In genomic region chr1:99849413-99849743, GRCh38 we compare ENCODE assay signal across 8 cellular contexts. TPM values are rescaled to one million over a fixed set of nuclear protein-coding genes. Genes with fewer than 3 reads are reported as not detected.
DNase-seq lines count a peak whose midpoint lies in the region; ATAC-seq lines count a peak whose summit lies in the region.

No MANE protein-coding gene starts in this region.

- H3K4me1 ChIP-seq in right cardiac atrium (ENCODE audit: control insufficient read depth, insufficient read depth, low read length) = peaks cover 1% of the 10 kb centered on the region
- peaks cover 10 to 34% (median 24%) of the 10 kb centered on the region in 3 donors for H3K4me1 ChIP-seq in skeletal muscle tissue (ENCODE audit: control insufficient read depth in 3 of 3, insufficient read depth in 3 of 3, low read length in 3 of 3)

- peaks cover 11% of the 10 kb centered on the region for H3K36me3 Mint-ChIP-seq in activated naive CD4-positive, alpha-beta T cell treated with anti-CD3 and anti-CD28 coated beads for 36 hours (ENCODE audit: low read depth)

- DNase-seq in activated CD8-positive, alpha-beta memory T cell treated with anti-CD3 and anti-CD28 coated beads, Interleukin-2, amount 50 U/mL, for 48 hours = peak; percentile 59
- DNase-seq in activated CD8-positive, alpha-beta memory T cell treated with anti-CD3 and anti-CD28 coated beads for 24 hours = no peak
- DNase-seq in HT1080 (ENCODE audit: low read depth) (peak; percentile 1), right cardiac atrium (no peak), epidermal melanocyte (ENCODE audit: insufficient read length, low spot score) (no peak), NCI-H1048 (lab: John Stamatoyannopoulos, UW) (no peak)
- peak; percentile 12 for DNase-seq in activated naive CD4-positive, alpha-beta T cell treated with anti-CD3 and anti-CD28 coated beads for 36 hours

- no peaks in the 10 kb centered on the region for H3K27me3 Mint-ChIP-seq in activated naive CD4-positive, alpha-beta T cell treated with anti-CD3 and anti-CD28 coated beads for 36 hours (ENCODE audit: low read depth)

- H3K27ac Mint-ChIP-seq in activated naive CD4-positive, alpha-beta T cell treated with anti-CD3 and anti-CD28 coated beads for 36 hours = peak overlapping the region; percentile 89

- H3K4me1 Mint-ChIP-seq in activated naive CD4-positive, alpha-beta T cell treated with anti-CD3 and anti-CD28 coated beads for 36 hours (ENCODE audit: low read depth) = peaks cover 23% of the 10 kb centered on the region

- H3K36me3 ChIP-seq in skeletal muscle tissue (ENCODE audit: control insufficient read depth in 3 of 3, insufficient read depth in 3 of 3, low read length in 3 of 3) = peaks cover 0 to 5% (median 4%) of the 10 kb centered on the region in 3 donors

- peak overlapping the region; percentile 98 for H3K4me3 Mint-ChIP-seq in activated naive CD4-positive, alpha-beta T cell treated with anti-CD3 and anti-CD28 coated beads for 36 hours

- CTCF ChIA-PET in activated naive CD4-positive, alpha-beta T cell treated with anti-CD3 and anti-CD28 coated beads for 36 hours (lab: Charles Lee) = no interaction called here

- peak overlapping the region; percentile 38 for H3K4me3 ChIP-seq in right cardiac atrium (ENCODE audit: low read length)
- peak overlapping the region; percentile 79 to 93 (median 91) for H3K4me3 ChIP-seq in skeletal muscle tissue (ENCODE audit: low read length in 3 of 3)

- ATAC-seq in right cardiac atrium = peak; percentile 24 to 31

- intact Hi-C loops in activated naive CD4-positive, alpha-beta T cell treated with anti-CD3 and anti-CD28 coated beads for 36 hours (cut with micrococcal nuclease) = loop anchor here (1.0 kb wide), 2 partner anchors 29 to 41 kb away; no protein-coding TSS in a partner anchor
- intact Hi-C loops in right cardiac atrium (cut with DNase I) = no loop called here

- H3K9me3 Mint-ChIP-seq in activated naive CD4-positive, alpha-beta T cell treated with anti-CD3 and anti-CD28 coated beads for 36 hours = no peaks in the 10 kb centered on the region

- 54% methylated on average over 6 of the region's 6 CpGs for WGBS in right cardiac atrium

- no peaks in the 10 kb centered on the region for H3K27me3 ChIP-seq in right cardiac atrium (ENCODE audit: control insufficient read depth, insufficient read depth)
- no peaks in the 10 kb centered on the region for H3K27me3 ChIP-seq in skeletal muscle tissue (ENCODE audit: control insufficient read depth in 3 of 3, insufficient read depth in 3 of 3, low read length in 3 of 3)

- peak overlapping the region; percentile 90 to 91 (median 91) for H3K9ac ChIP-seq in skeletal muscle tissue (ENCODE audit: low read depth in 1 of 3, low read length in 3 of 3)

- H3K9me3 ChIP-seq in right cardiac atrium (ENCODE audit: control insufficient read depth, low read length) (no peaks in the 10 kb centered on the region), skeletal muscle tissue (ENCODE audit: control insufficient read depth in 3 of 3, low read length in 3 of 3) (no peaks in the 10 kb centered on the region)

- H3K27ac ChIP-seq in right cardiac atrium (ENCODE audit: low read length) = peak overlapping the region; percentile 7
- H3K27ac ChIP-seq in skeletal muscle tissue (ENCODE audit: low read depth, low read length) = peak overlapping the region; percentile 90

RNA-seq across cellular contexts. Expression of gene AGL, which starts 0.8 kb away (rescaled TPM):
- total RNA-seq in HT1080 (2014; rRNA removed; shearing (Covaris generic)) = 3.8 and 5.3 TPM in 2 replicates
- 2.8 and 4.4 TPM in 2 replicates for polyA plus RNA-seq in HT1080 (2015; cell fraction: cytosol; rRNA removed)
- 14.7 and 15.0 TPM in 2 replicates for polyA plus RNA-seq in HT1080 (2015; cell fraction: nucleus; rRNA removed)
- total RNA-seq in activated naive CD4-positive, alpha-beta T cell treated with anti-CD3 and anti-CD28 coated beads for 36 hours = 10 to 100 TPM; 15.6 to 16.8 TPM
- 10 to 100 TPM; 58.8 to 66.4 (median 62.3) TPM for total RNA-seq in right cardiac atrium
- polyA plus RNA-seq in right cardiac atrium = 23.2 TPM
- 156 TPM for total RNA-seq in skeletal muscle tissue

Comparison
In these comparisons a context has a peak if more than half of its experiments do, and no peak if none do; other contexts are left out.
1. DNase-seq: peak in activated CD8-positive, alpha-beta memory T cell treated with anti-CD3 and anti-CD28 coated beads, Interleukin-2, amount 50 U/mL, for 48 hours (single experiment), HT1080 (single experiment) and activated naive CD4-positive, alpha-beta T cell treated with anti-CD3 and anti-CD28 coated beads for 36 hours (single experiment); none in activated CD8-positive, alpha-beta memory T cell treated with anti-CD3 and anti-CD28 coated beads for 24 hours (single experiment), right cardiac atrium (0 of 3), epidermal melanocyte (single experiment) and NCI-H1048 (single experiment).